Comparison of ENCODE assay signal across 8 cellular contexts in genomic region chr5:177478711-177479646, GRCh38. TPM values are rescaled to one million over a fixed set of nuclear protein-coding genes. Genes with fewer than 3 reads are reported as not detected.
DNase-seq lines count a peak whose midpoint lies in the region; ATAC-seq lines count a peak whose summit lies in the region.

No MANE protein-coding gene starts in this region.

- peak overlapping the region; percentile 92 for H3K27ac Mint-ChIP-seq in activated CD8-positive, alpha-beta T cell treated with anti-CD3 and anti-CD28 coated beads, Interleukin-2, amount 10 ng/mL, durations not matched to agents 7 days and 5 days

- H3K4me3 Mint-ChIP-seq in activated CD8-positive, alpha-beta T cell treated with anti-CD3 and anti-CD28 coated beads, Interleukin-2, amount 10 ng/mL, durations not matched to agents 7 days and 5 days = peak overlapping the region; percentile 39

- H3K27me3 Mint-ChIP-seq in activated CD8-positive, alpha-beta T cell treated with anti-CD3 and anti-CD28 coated beads, Interleukin-2, amount 10 ng/mL, durations not matched to agents 7 days and 5 days (ENCODE audit: low read depth) = peaks cover 3% of the 10 kb centered on the region

- DNase-seq in stimulated activated CD4-positive, alpha-beta T cell treated with anti-CD3 and anti-CD28 coated beads, Interleukin-4, amount 100 ng/mL, for 24 hours = peak; percentile 27
- no peak for DNase-seq in stimulated activated CD4-positive, alpha-beta T cell treated with anti-CD3 and anti-CD28 coated beads, Interleukin-2, amount 100 ng/mL, for 48 hours
- peak; percentile 77 for DNase-seq in activated CD8-positive, alpha-beta T cell treated with anti-CD3 and anti-CD28 coated beads, Interleukin-2, amount 10 ng/mL, durations not matched to agents 7 days and 5 days
- DNase-seq in Right ventricle myocardium superior (peak; percentile 94), renal cortical epithelial cell (ENCODE audit: low read depth) (peak; percentile 29), NCI-H1436 (lab: John Stamatoyannopoulos, UW) (no peak)

- H3K4me1 Mint-ChIP-seq in activated CD8-positive, alpha-beta T cell treated with anti-CD3 and anti-CD28 coated beads, Interleukin-2, amount 10 ng/mL, durations not matched to agents 7 days and 5 days (ENCODE audit: low read depth) = peaks cover 60% of the 10 kb centered on the region

- no peaks in the 10 kb centered on the region for H3K9me3 Mint-ChIP-seq in activated CD8-positive, alpha-beta T cell treated with anti-CD3 and anti-CD28 coated beads, Interleukin-2, amount 10 ng/mL, durations not matched to agents 7 days and 5 days (ENCODE audit: insufficient read depth)

- POLR2A ChIA-PET in activated CD8-positive, alpha-beta T cell treated with anti-CD3 and anti-CD28 coated beads, Interleukin-2, amount 10 ng/mL, durations not matched to agents 7 days and 5 days (lab: Charles Lee) = interaction anchor here (0.8 to 3.5 kb wide), 6 partner anchors 8 to 34 kb away, joined by 3 to 12 read pairs (median 3); partner anchors contain the start of gene PDLIM7

- peak; percentile 83 for ATAC-seq in activated CD8-positive, alpha-beta T cell treated with anti-CD3 and anti-CD28 coated beads, Interleukin-2, amount 10 ng/mL, durations not matched to agents 7 days and 5 days
- ATAC-seq in Right ventricle myocardium superior (ENCODE audit: poor library complexity) = peak; percentile 95
- no peak for ATAC-seq in HG03432 (IDR thresholded peaks at IDR 0.05; ENCODE audit: unreplicated experiment)
- ATAC-seq in HG02610 (IDR thresholded peaks at IDR 0.05; ENCODE audit: unreplicated experiment) = no peak

- peaks cover 19% of the 10 kb centered on the region for H3K36me3 Mint-ChIP-seq in activated CD8-positive, alpha-beta T cell treated with anti-CD3 and anti-CD28 coated beads, Interleukin-2, amount 10 ng/mL, durations not matched to agents 7 days and 5 days (ENCODE audit: low read depth)

- CTCF ChIA-PET in activated CD8-positive, alpha-beta T cell treated with anti-CD3 and anti-CD28 coated beads, Interleukin-2, amount 10 ng/mL, durations not matched to agents 7 days and 5 days (lab: Charles Lee) = interaction anchor here (0.7 to 4.2 kb wide), 11 partner anchors 9 to 89 kb away, joined by 3 to 21 read pairs (median 4); partner anchors contain the start of gene PDLIM7

- intact Hi-C loops in Right ventricle myocardium superior (cut with DNase I) = no loop called here

RNA-seq across cellular contexts. Expression of gene DBN1, which starts 5.5 kb away (rescaled TPM):
- total RNA-seq in activated CD8-positive, alpha-beta T cell treated with anti-CD3 and anti-CD28 coated beads, Interleukin-2, amount 10 ng/mL, durations not matched to agents 7 days and 5 days = 100 to 1,000 TPM in 1 of 2 experiments, 10 to 100 TPM in 1; 92.9 to 104 TPM
- total RNA-seq in Right ventricle myocardium superior (24.2 TPM), renal cortical epithelial cell (191 and 241 TPM in 2 replicates)

RNA-seq across cellular contexts. Expression of gene PDLIM7, which starts 18.4 kb away (rescaled TPM):
- 10 to 100 TPM; 62.5 to 67.3 TPM for total RNA-seq in activated CD8-positive, alpha-beta T cell treated with anti-CD3 and anti-CD28 coated beads, Interleukin-2, amount 10 ng/mL, durations not matched to agents 7 days and 5 days
- total RNA-seq in Right ventricle myocardium superior (37.0 TPM), renal cortical epithelial cell (103 and 161 TPM in 2 replicates)

RNA-seq across cellular contexts. Expression of gene DOK3, which starts 30.6 kb away (rescaled TPM):
- total RNA-seq in activated CD8-positive, alpha-beta T cell treated with anti-CD3 and anti-CD28 coated beads, Interleukin-2, amount 10 ng/mL, durations not matched to agents 7 days and 5 days = 1 to 10 TPM; 7.3 to 7.8 TPM
- total RNA-seq in Right ventricle myocardium superior (4.2 TPM), renal cortical epithelial cell (0.17 and 13.6 TPM in 2 replicates)

RNA-seq across cellular contexts. Expression of gene PRR7, which starts 32.4 kb away (rescaled TPM):
- 10 to 100 TPM in 1 of 2 experiments, 1 to 10 TPM in 1; 9.8 to 11.6 TPM for total RNA-seq in activated CD8-positive, alpha-beta T cell treated with anti-CD3 and anti-CD28 coated beads, Interleukin-2, amount 10 ng/mL, durations not matched to agents 7 days and 5 days
- total RNA-seq in Right ventricle myocardium superior (0.59 TPM), renal cortical epithelial cell (9.4 and 11.0 TPM in 2 replicates)

RNA-seq across cellular contexts. Expression of gene DDX41, which starts 37.8 kb away (rescaled TPM):
- 100 to 1,000 TPM; 135 to 149 TPM for total RNA-seq in activated CD8-positive, alpha-beta T cell treated with anti-CD3 and anti-CD28 coated beads, Interleukin-2, amount 10 ng/mL, durations not matched to agents 7 days and 5 days
- total RNA-seq in Right ventricle myocardium superior (22.6 TPM), renal cortical epithelial cell (74.0 and 141 TPM in 2 replicates)

Comparison
In these comparisons a context has a peak if more than half of its experiments do, and no peak if none do; other contexts are left out.
1. DNase-seq: peak in stimulated activated CD4-positive, alpha-beta T cell treated with anti-CD3 and anti-CD28 coated beads, Interleukin-4, amount 100 ng/mL, for 24 hours (single experiment), activated CD8-positive, alpha-beta T cell treated with anti-CD3 and anti-CD28 coated beads, Interleukin-2, amount 10 ng/mL, durations not matched to agents 7 days and 5 days (single experiment), Right ventricle myocardium superior (single experiment) and renal cortical epithelial cell (single experiment); none in stimulated activated CD4-positive, alpha-beta T cell treated with anti-CD3 and anti-CD28 coated beads, Interleukin-2, amount 100 ng/mL, for 48 hours (0 of 2) and NCI-H1436 (single experiment).
2. ATAC-seq: peak in activated CD8-positive, alpha-beta T cell treated with anti-CD3 and anti-CD28 coated beads, Interleukin-2, amount 10 ng/mL, durations not matched to agents 7 days and 5 days (single experiment) and Right ventricle myocardium superior (single experiment); none in HG03432 (single experiment) and HG02610 (single experiment).